ENCODE assay signal across 14 cellular contexts in the genomic region with DNA sequence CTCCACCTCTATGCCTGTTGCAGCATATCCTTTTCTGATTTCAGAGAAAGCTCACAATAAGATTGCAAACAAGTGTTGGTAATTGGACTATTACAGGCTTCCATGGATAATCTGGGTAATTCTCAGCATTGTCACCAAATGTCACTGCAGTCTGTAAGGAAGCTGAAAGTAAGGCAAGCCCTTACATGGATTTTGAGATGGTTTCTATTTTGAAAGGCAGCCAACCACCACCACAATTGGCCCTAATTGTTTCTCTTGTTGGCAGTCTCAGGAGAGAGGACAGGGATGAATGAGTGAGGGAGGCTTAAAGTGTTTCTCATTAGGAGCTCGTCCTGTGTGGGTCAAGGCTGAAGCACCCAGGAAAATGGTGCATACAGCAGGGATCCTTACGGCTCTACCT.
DNase-seq lines count a peak whose midpoint lies in the region; ATAC-seq, FAIRE-seq and TF ChIP-seq lines count a peak whose summit lies in the region.
"Had no signal": no experiment of that assay in that cellular context is flagged by ENCODE, and none has a peak within 500 bp of the region (broad histone marks: within the 10 kb centered on the region; RNA-seq: fewer than 3 reads in every experiment).

No MANE protein-coding gene starts in this region.

- ATAC-seq in GM21717 (IDR thresholded peaks at IDR 0.05; ENCODE audit: unreplicated experiment): no peak

- CTCF ChIA-PET in GM10248 (lab: Yijun Ruan, JAX): interaction anchor here (0.7 to 1.6 kb wide), 4 partner anchors 10 to 55 kb away, joined by 3 to 5 read pairs (median 4); no protein-coding TSS in a partner anchor

- FAIRE-seq in D721Med (lab: Jason Lieb, UNC): no peak
- FAIRE-seq: RCC 7860 had no signal

- POLR2A ChIA-PET in GM10248 (lab: Yijun Ruan, JAX): no interaction called here

- peak; percentile 14 for TF ChIP-seq CTCF in D721Med (IDR thresholded peaks at IDR 0.05; ENCODE audit: insufficient read depth, missing control alignments)
- TF ChIP-seq CTCF in GM10248 (IDR thresholded peaks at IDR 0.05; ENCODE audit: control extremely low read depth, extremely low read depth, low read depth, missing control alignments): no peak

- no peak for DNase-seq in D721Med (ENCODE audit: insufficient read length, low spot score)
- DNase-seq in NCI-H128 (lab: John Stamatoyannopoulos, UW; ENCODE audit: unreplicated experiment): peak; percentile 16
- peak; percentile 6 for DNase-seq in NCI-H69 (lab: John Stamatoyannopoulos, UW)
- peak; percentile 12 for DNase-seq in iPS-NIHi11 (ENCODE audit: low spot score)
- DNase-seq in activated naive CD4-positive, alpha-beta T cell treated with Interleukin-2 at 50 U/mL for 16 hours: no peak
- no peak for DNase-seq in SW 1271 (lab: John Stamatoyannopoulos, UW)
- DNase-seq in GM10248 (ENCODE audit: extremely low spot score): no peak
- DNase-seq: activated naive CD4-positive, alpha-beta T cell; AML-193; cerebellar nuclear complex; stomach; T1000 had no signal

Comparison
In these comparisons a context has a peak if more than half of its experiments do, and no peak if none do; other contexts are left out.
1. DNase-seq: peak in NCI-H128 (single experiment), NCI-H69 (single experiment) and iPS-NIHi11 (single experiment); none in D721Med (single experiment), activated naive CD4-positive, alpha-beta T cell treated with Interleukin-2 at 50 U/mL for 16 hours (single experiment), SW 1271 (0 of 2) and GM10248 (single experiment).